ENCODE assay signal across 10 cellular contexts in genomic region chr4:47287735-47288134, GRCh38.
DNase-seq lines count a peak whose midpoint lies in the region; ATAC-seq, FAIRE-seq and TF ChIP-seq lines count a peak whose summit lies in the region.
"Had no signal": no experiment of that assay in that cellular context is flagged by ENCODE, and none has a peak within 500 bp of the region (broad histone marks: within the 10 kb centered on the region; RNA-seq: fewer than 3 reads in every experiment).

No MANE protein-coding gene starts in this region.

- H3K4me3 ChIP-seq in AG04450 (ENCODE audit: low read depth, low read length) (no peak overlapping the region), bronchial epithelial cell (ENCODE audit: low read depth, low read length) (no peak overlapping the region)
- H3K4me3 ChIP-seq: BLaER1 treated with 17β-estradiol and CSF1 and Interleukin-3, amounts not matched to agents 10 nM and 100 nM; transverse colon had no signal

- H3K36me3 ChIP-seq in bronchial epithelial cell (ENCODE audit: control insufficient read depth, insufficient read depth, low read length), result no peaks in the 10 kb centered on the region
- H3K36me3 ChIP-seq: BLaER1 treated with 17β-estradiol and CSF1 and Interleukin-3, amounts not matched to agents 10 nM and 100 nM; transverse colon had no signal

- TF ChIP-seq CTCF in AG04450 (IDR thresholded peaks at IDR 0.05; ENCODE audit: low read depth, low read length) (no peak), bronchial epithelial cell (IDR thresholded peaks at IDR 0.05; ENCODE audit: insufficient read depth, low read length, severe bottlenecking) (no peak)

- DNase-seq in AG04450 (ENCODE audit: low read depth, low spot score) (peak; percentile 34), bronchial epithelial cell (ENCODE audit: low read depth) (peak; percentile 7), left lobe of liver (ENCODE audit: low spot score) (no peak), NCI-H2171 (lab: John Stamatoyannopoulos, UW) (no peak), NCI-H524 (lab: John Stamatoyannopoulos, UW) (no peak)
- no peak for DNase-seq in activated naive CD4-positive, alpha-beta T cell (lab: John Stamatoyannopoulos, UW)
- DNase-seq: transverse colon had no signal

- FAIRE-seq in bronchial epithelial cell (lab: Jason Lieb, UNC), result no peak

- ATAC-seq in GM21367 (IDR thresholded peaks at IDR 0.05; ENCODE audit: unreplicated experiment), result peak; percentile 74
- peak; percentile 86 for ATAC-seq in HG03469 (IDR thresholded peaks at IDR 0.05; ENCODE audit: unreplicated experiment)
- ATAC-seq in left lobe of liver, result no peak

- H3K27ac ChIP-seq in AG04450 (ENCODE audit: low read depth, low read length), result no peak overlapping the region
- H3K27ac ChIP-seq: BLaER1 treated with 17β-estradiol and CSF1 and Interleukin-3, amounts not matched to agents 10 nM and 100 nM; transverse colon had no signal

- POLR2A ChIA-PET in AG04450 (lab: Yijun Ruan, JAX), result interaction anchor here (0.7 kb wide), 1 partner anchor 59 kb away, joined by 3 read pairs; no protein-coding TSS in a partner anchor

- CTCF ChIA-PET in AG04450 (lab: Charles Lee), result no interaction called here

- H3K27me3 ChIP-seq in AG04450 (ENCODE audit: control insufficient read depth, insufficient read depth, low read length) (no peaks in the 10 kb centered on the region), bronchial epithelial cell (ENCODE audit: control insufficient read depth, insufficient read depth, low read length) (no peaks in the 10 kb centered on the region)
- H3K27me3 ChIP-seq: BLaER1 treated with 17β-estradiol and CSF1 and Interleukin-3, amounts not matched to agents 10 nM and 100 nM; transverse colon had no signal

- no peaks in the 10 kb centered on the region for H3K9me3 ChIP-seq in AG04450 (ENCODE audit: control insufficient read depth, insufficient read depth, low read length)
- H3K9me3 ChIP-seq: transverse colon had no signal

Comparison
In these comparisons a context has a peak if more than half of its experiments do, and no peak if none do; other contexts are left out.
1. DNase-seq: peak in AG04450 (single experiment) and bronchial epithelial cell (single experiment); none in left lobe of liver (single experiment), NCI-H2171 (single experiment), activated naive CD4-positive, alpha-beta T cell (0 of 4) and NCI-H524 (0 of 2).